In the genomic region with DNA sequence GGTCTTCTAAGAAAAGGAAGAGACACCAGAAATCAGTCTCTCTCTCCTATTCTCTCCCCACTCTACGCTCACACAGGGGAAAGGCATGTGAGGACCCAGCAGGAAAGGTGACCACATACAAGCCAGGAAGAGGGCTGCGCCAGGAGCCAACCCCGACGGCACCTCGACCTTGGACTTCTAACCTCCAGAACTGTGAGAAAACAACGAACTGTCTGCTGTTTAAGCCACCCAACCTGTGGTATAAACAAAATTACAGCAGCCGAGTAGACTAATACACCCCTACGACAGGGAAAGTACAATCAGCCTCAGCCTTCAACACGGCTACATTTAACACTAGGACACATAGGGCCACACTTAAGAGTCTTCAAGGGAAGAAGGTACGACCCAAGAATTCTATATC, we compare ENCODE assay signal across 6 cellular contexts. TPM values are rescaled to one million over a fixed set of nuclear protein-coding genes. Genes with fewer than 3 reads are reported as not detected.
"Had no signal": no experiment of that assay in that cellular context is flagged by ENCODE, and none has a peak within 500 bp of the region (broad histone marks: within the 10 kb centered on the region; RNA-seq: fewer than 3 reads in every experiment).

No MANE protein-coding gene starts in this region.

RNA-seq across cellular contexts. Expression of gene LRRC61, which starts 26.4 kb away (rescaled TPM):
- total RNA-seq: LHCN-M2, OCI-LY7, SJSA1 had no signal

RNA-seq across cellular contexts. Expression of gene ACTR3C, which starts 26.5 kb away (rescaled TPM):
- total RNA-seq: LHCN-M2, NCI-H460, OCI-LY7, SJSA1 had no signal

RNA-seq across cellular contexts. Expression of gene RARRES2, which starts 44.6 kb away (rescaled TPM):
- total RNA-seq: MCF 10A, NCI-H460, OCI-LY7, PC-9, SJSA1 had no signal
